In the genomic region with DNA sequence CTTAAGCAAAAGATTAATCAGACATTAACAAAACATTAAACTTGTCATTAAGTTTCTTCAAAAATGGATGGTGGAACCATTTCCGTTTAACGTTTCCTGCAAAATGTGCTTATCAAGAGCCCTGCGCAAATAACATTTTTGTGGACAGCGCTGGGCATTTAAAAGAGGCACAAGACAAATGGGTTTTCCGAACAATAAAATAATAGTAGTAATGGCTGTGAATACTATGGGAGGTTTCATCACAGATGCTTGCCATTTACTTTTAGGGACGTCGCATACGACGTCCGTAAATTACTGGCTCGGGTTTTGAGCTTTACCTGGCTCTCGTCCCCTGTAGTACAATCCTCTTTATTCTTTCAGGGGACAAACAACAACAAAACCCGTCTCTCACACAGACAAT, we compare ENCODE assay signal across 9 cellular contexts. TPM values are rescaled to one million over a fixed set of nuclear protein-coding genes. Genes with fewer than 3 reads are reported as not detected.
DNase-seq lines count a peak whose midpoint lies in the region; ATAC-seq and TF ChIP-seq lines count a peak whose summit lies in the region.
"Had no signal": no experiment of that assay in that cellular context is flagged by ENCODE, and none has a peak within 500 bp of the region (broad histone marks: within the 10 kb centered on the region; RNA-seq: fewer than 3 reads in every experiment).

No MANE protein-coding gene starts in this region.

- H3K9ac ChIP-seq in NT2/D1 (ENCODE audit: insufficient read length, low read depth) (peak overlapping the region; percentile 92), rectal smooth muscle tissue (ENCODE audit: low read length) (peak overlapping the region; percentile 66)

- H3K36me3 ChIP-seq in NT2/D1 (ENCODE audit: insufficient read depth, insufficient read length, low read length) (peaks cover 4% of the 10 kb centered on the region), rectal smooth muscle tissue (ENCODE audit: control insufficient read depth, insufficient read depth, low read length) (no peaks in the 10 kb centered on the region)

- peak overlapping the region; percentile 83 for H3K27ac ChIP-seq in rectal smooth muscle tissue (ENCODE audit: low read depth, low read length)

- DNase-seq in ELR (ENCODE audit: low read depth) (peak; percentile 36), NT2/D1 (ENCODE audit: low read depth, low spot score) (no peak), fibroblast of mammary gland (ENCODE audit: low read depth) (peak; percentile 40), middle frontal gyrus (ENCODE audit: extremely low spot score, low spot score) (no peak), mucosa of gallbladder (ENCODE audit: low spot score) (no peak)
- DNase-seq: activated B cell treated with CpG ODN at 0.5 μM for 24 hours had no signal

- H3K4me3 ChIP-seq in NT2/D1 (ENCODE audit: insufficient read length, low read depth) (peak overlapping the region; percentile 93), fibroblast of mammary gland (ENCODE audit: control insufficient read depth, low read depth, low read length) (peak overlapping the region; percentile 95), rectal smooth muscle tissue (ENCODE audit: low read length) (peak overlapping the region; percentile 81)

- no peaks in the 10 kb centered on the region for H3K9me3 ChIP-seq in NT2/D1 (ENCODE audit: insufficient read depth, low read length)

- H3K27me3 ChIP-seq in NT2/D1 (ENCODE audit: insufficient read depth, insufficient read length) = no peaks in the 10 kb centered on the region
- H3K27me3 ChIP-seq in rectal smooth muscle tissue (ENCODE audit: control insufficient read depth, insufficient read depth, low read length) = no peaks in the 10 kb centered on the region

- ATAC-seq in GM21786 (IDR thresholded peaks at IDR 0.05; ENCODE audit: unreplicated experiment) (no peak), HG03432 (IDR thresholded peaks at IDR 0.05; ENCODE audit: unreplicated experiment) (no peak)

- no peak for TF ChIP-seq CTCF in fibroblast of mammary gland (conservative IDR thresholded peaks at IDR 0.05; ENCODE audit: control insufficient read depth, insufficient read depth, low read depth, low read length)

- H3K4me1 ChIP-seq in NT2/D1 (ENCODE audit: insufficient read depth, insufficient read length) (peaks cover 3% of the 10 kb centered on the region), rectal smooth muscle tissue (ENCODE audit: control insufficient read depth, insufficient read depth, low read length) (peaks cover 11% of the 10 kb centered on the region)

RNA-seq across cellular contexts. Expression of gene NPAT, which starts 1.0 kb away (rescaled TPM):
- total RNA-seq in mucosa of gallbladder = 12.5 TPM

RNA-seq across cellular contexts. Expression of gene ATM, which starts 1.5 kb away (rescaled TPM):
- 68.1 TPM for total RNA-seq in mucosa of gallbladder

Comparison
In these comparisons a context has a peak if more than half of its experiments do, and no peak if none do; other contexts are left out.
1. DNase-seq: peak in ELR (single experiment) and fibroblast of mammary gland (single experiment); none in NT2/D1 (single experiment), middle frontal gyrus (single experiment) and mucosa of gallbladder (single experiment).
2. Peak in every context shown above with its lines, with median percentiles within 50 percentile points of each other: H3K4me3 ChIP-seq.